Comparison of ENCODE assay signal across 22 cellular contexts in genomic region chr6:110495949-110496348, GRCh38. TPM values are rescaled to one million over a fixed set of nuclear protein-coding genes. Genes with fewer than 3 reads are reported as not detected.
DNase-seq lines count a peak whose midpoint lies in the region; ATAC-seq and TF ChIP-seq lines count a peak whose summit lies in the region.
"Had no signal": no experiment of that assay in that cellular context is flagged by ENCODE, and none has a peak within 500 bp of the region (broad histone marks: within the 10 kb centered on the region; RNA-seq: fewer than 3 reads in every experiment).

No MANE protein-coding gene starts in this region.

- intact Hi-C loops in testis (cut with DNase I; ENCODE audit: low total_unique reads) = no loop called here

- no peaks in the 10 kb centered on the region for H3K4me1 Mint-ChIP-seq in activated CD8-positive, alpha-beta memory T cell treated with anti-CD3 and anti-CD28 coated beads, Interleukin-2, amount 10 ng/mL, durations not matched to agents 7 days and 5 days
- H3K4me1 Mint-ChIP-seq: memory B cell; stimulated activated effector memory CD8-positive, alpha-beta T cell treated with anti-CD3 and anti-CD28 coated beads, Interleukin-12 subunit alpha, Interleukin-12 subunit beta, amount 100 ng/mL, for 72 hours had no signal

- TF ChIP-seq POLR2A in testis (IDR thresholded peaks at IDR 0.05) = no peak
- no peak for TF ChIP-seq POLR2A in upper lobe of left lung (IDR thresholded peaks at IDR 0.05)

- DNase-seq in activated CD8-positive, alpha-beta memory T cell treated with anti-CD3 and anti-CD28 coated beads, Interleukin-2, amount 10 ng/mL, durations not matched to agents 7 days and 5 days = peak; percentile 5
- no peak for DNase-seq in activated CD8-positive, alpha-beta memory T cell treated with anti-CD3 and anti-CD28 coated beads, Interleukin-2, amount 50 U/mL, for 4 hours
- peak; percentile 73 for DNase-seq in NCI-H2171 treated with DMSO at 0.1 percent for 48 hours (lab: John Stamatoyannopoulos, UW)
- DNase-seq in islet precursor cell = peak; percentile 77
- DNase-seq in testis = peak; percentile 43
- DNase-seq in upper lobe of left lung = no peak
- no peak for DNase-seq in SHP77 (lab: John Stamatoyannopoulos, UW)
- DNase-seq: activated CD4-positive, alpha-beta T cell treated with anti-CD3 and anti-CD28 coated beads, Interleukin-2, amount 50 U/mL, for 48 hours; activated CD4-positive, CD25-positive, alpha-beta regulatory T cell; activated effector memory CD4-positive, alpha-beta T cell treated with Interleukin-2 at 50 U/mL for 16 hours; activated naive CD8-positive, alpha-beta T cell treated with anti-CD3 and anti-CD28 coated beads, Interleukin-2, amount 10 ng/mL, durations not matched to agents 7 days and 5 days; BE2C; DMS79; glutamatergic neuron; NCI-H748 treated with DMSO at 0.1 percent for 48 hours; retina had no signal

- no peaks in the 10 kb centered on the region for H3K27me3 ChIP-seq in testis
- no peaks in the 10 kb centered on the region for H3K27me3 ChIP-seq in upper lobe of left lung
- H3K27me3 ChIP-seq: BE2C had no signal

- peak overlapping the region; percentile 16 to 40 for H3K27ac ChIP-seq in testis
- H3K27ac ChIP-seq in upper lobe of left lung = no peak overlapping the region

- 25 to 35% methylated on average over 4 of the region's 4 CpGs for WGBS in testis, 2 donors
- 77 to 80% methylated on average over 4 of the region's 4 CpGs for WGBS in upper lobe of left lung, 2 donors

- H3K4me3 ChIP-seq in testis (peak overlapping the region in 1 of 2 donors; percentile 0), upper lobe of left lung (no peak overlapping the region)
- H3K4me3 ChIP-seq: GM12878 had no signal

- TF ChIP-seq CTCF in testis (IDR thresholded peaks at IDR 0.05) (no peak), upper lobe of left lung (IDR thresholded peaks at IDR 0.05) (no peak)

- H3K9me3 Mint-ChIP-seq in activated CD8-positive, alpha-beta memory T cell treated with anti-CD3 and anti-CD28 coated beads, Interleukin-2, amount 10 ng/mL, durations not matched to agents 7 days and 5 days (ENCODE audit: low read depth) = no peaks in the 10 kb centered on the region
- H3K9me3 Mint-ChIP-seq: stimulated activated effector memory CD8-positive, alpha-beta T cell treated with anti-CD3 and anti-CD28 coated beads, Interleukin-12 subunit alpha, Interleukin-12 subunit beta, amount 100 ng/mL, for 72 hours had no signal

- no peaks in the 10 kb centered on the region for H3K9me3 ChIP-seq in testis
- no peaks in the 10 kb centered on the region for H3K9me3 ChIP-seq in upper lobe of left lung

- no peak for ATAC-seq in activated CD8-positive, alpha-beta memory T cell treated with anti-CD3 and anti-CD28 coated beads, Interleukin-2, amount 10 ng/mL, durations not matched to agents 7 days and 5 days
- ATAC-seq in upper lobe of left lung (ENCODE audit: low FRiP score in 2 of 2) (no peak), HG02759 (IDR thresholded peaks at IDR 0.05; ENCODE audit: unreplicated experiment) (no peak)
- ATAC-seq: GM12878; HepG2; stimulated activated effector memory CD8-positive, alpha-beta T cell treated with anti-CD3 and anti-CD28 coated beads, Interleukin-12 subunit alpha, Interleukin-12 subunit beta, amount 100 ng/mL, for 72 hours had no signal

- H3K27me3 Mint-ChIP-seq in activated CD8-positive, alpha-beta memory T cell treated with anti-CD3 and anti-CD28 coated beads, Interleukin-2, amount 10 ng/mL, durations not matched to agents 7 days and 5 days = peaks cover 22% of the 10 kb centered on the region

- TF ChIP-seq EP300 in upper lobe of left lung (IDR thresholded peaks at IDR 0.05) = no peak

- no peak overlapping the region for H3K4me3 Mint-ChIP-seq in activated CD8-positive, alpha-beta memory T cell treated with anti-CD3 and anti-CD28 coated beads, Interleukin-2, amount 10 ng/mL, durations not matched to agents 7 days and 5 days
- H3K4me3 Mint-ChIP-seq: activated naive CD8-positive, alpha-beta T cell treated with anti-CD3 and anti-CD28 coated beads, Interleukin-2, amount 10 ng/mL, durations not matched to agents 7 days and 5 days; memory B cell; stimulated activated effector memory CD8-positive, alpha-beta T cell treated with anti-CD3 and anti-CD28 coated beads, Interleukin-12 subunit alpha, Interleukin-12 subunit beta, amount 100 ng/mL, for 72 hours had no signal

- no peaks in the 10 kb centered on the region for H3K36me3 Mint-ChIP-seq in activated CD8-positive, alpha-beta memory T cell treated with anti-CD3 and anti-CD28 coated beads, Interleukin-2, amount 10 ng/mL, durations not matched to agents 7 days and 5 days
- H3K36me3 Mint-ChIP-seq: activated naive CD8-positive, alpha-beta T cell treated with anti-CD3 and anti-CD28 coated beads, Interleukin-2, amount 10 ng/mL, durations not matched to agents 7 days and 5 days; memory B cell; stimulated activated effector memory CD8-positive, alpha-beta T cell treated with anti-CD3 and anti-CD28 coated beads, Interleukin-12 subunit alpha, Interleukin-12 subunit beta, amount 100 ng/mL, for 72 hours had no signal

- H3K36me3 ChIP-seq in testis (ENCODE audit: low read depth, missing control alignments) = no peaks in the 10 kb centered on the region
- no peaks in the 10 kb centered on the region for H3K36me3 ChIP-seq in upper lobe of left lung
- H3K36me3 ChIP-seq: BE2C had no signal

- no peak overlapping the region for H3K27ac Mint-ChIP-seq in activated CD8-positive, alpha-beta memory T cell treated with anti-CD3 and anti-CD28 coated beads, Interleukin-2, amount 10 ng/mL, durations not matched to agents 7 days and 5 days
- H3K27ac Mint-ChIP-seq: activated naive CD8-positive, alpha-beta T cell treated with anti-CD3 and anti-CD28 coated beads, Interleukin-2, amount 10 ng/mL, durations not matched to agents 7 days and 5 days; memory B cell; stimulated activated effector memory CD8-positive, alpha-beta T cell treated with anti-CD3 and anti-CD28 coated beads, Interleukin-12 subunit alpha, Interleukin-12 subunit beta, amount 100 ng/mL, for 72 hours had no signal

- CTCF ChIA-PET in activated CD8-positive, alpha-beta memory T cell treated with anti-CD3 and anti-CD28 coated beads, Interleukin-2, amount 10 ng/mL, durations not matched to agents 7 days and 5 days (lab: Charles Lee) = no interaction called here

- H3K4me1 ChIP-seq in testis (peaks cover 13% of the 10 kb centered on the region), upper lobe of left lung (no peaks in the 10 kb centered on the region)

RNA-seq across cellular contexts. Expression of gene SLC22A16, which starts 19.5 kb away (rescaled TPM):
- total RNA-seq in activated CD8-positive, alpha-beta memory T cell treated with anti-CD3 and anti-CD28 coated beads, Interleukin-2, amount 10 ng/mL, durations not matched to agents 7 days and 5 days = not detected
- total RNA-seq in testis (10 to 100 TPM; 17.2 to 25.0 TPM), upper lobe of left lung (1 to 10 TPM in 1 of 6 donors, under 1 TPM in 3, not detected in 2; 0.20 to 1.7 (median 0.59) TPM)
- polyA plus RNA-seq in testis (ENCODE audit: insufficient read depth, low read depth, low replicate concordance) = 49.5 TPM
- total RNA-seq: activated naive CD8-positive, alpha-beta T cell treated with anti-CD3 and anti-CD28 coated beads, Interleukin-2, amount 10 ng/mL, durations not matched to agents 7 days and 5 days; chondrocyte; GM12878; HepG2 had no signal
- polyA plus RNA-seq: GM12878 had no signal

Comparison
In these comparisons a context has a peak if more than half of its experiments do, and no peak if none do; other contexts are left out.
1. DNase-seq: peak in activated CD8-positive, alpha-beta memory T cell treated with anti-CD3 and anti-CD28 coated beads, Interleukin-2, amount 10 ng/mL, durations not matched to agents 7 days and 5 days (single experiment), NCI-H2171 treated with DMSO at 0.1 percent for 48 hours (single experiment), islet precursor cell (single experiment) and testis (single experiment); none in activated CD8-positive, alpha-beta memory T cell treated with anti-CD3 and anti-CD28 coated beads, Interleukin-2, amount 50 U/mL, for 4 hours (single experiment), upper lobe of left lung (0 of 2) and SHP77 (0 of 2).
2. H3K27ac ChIP-seq: peak in testis (2 of 2); none in upper lobe of left lung (0 of 4).